ENCODE assay signal across 9 cellular contexts in the genomic region with DNA sequence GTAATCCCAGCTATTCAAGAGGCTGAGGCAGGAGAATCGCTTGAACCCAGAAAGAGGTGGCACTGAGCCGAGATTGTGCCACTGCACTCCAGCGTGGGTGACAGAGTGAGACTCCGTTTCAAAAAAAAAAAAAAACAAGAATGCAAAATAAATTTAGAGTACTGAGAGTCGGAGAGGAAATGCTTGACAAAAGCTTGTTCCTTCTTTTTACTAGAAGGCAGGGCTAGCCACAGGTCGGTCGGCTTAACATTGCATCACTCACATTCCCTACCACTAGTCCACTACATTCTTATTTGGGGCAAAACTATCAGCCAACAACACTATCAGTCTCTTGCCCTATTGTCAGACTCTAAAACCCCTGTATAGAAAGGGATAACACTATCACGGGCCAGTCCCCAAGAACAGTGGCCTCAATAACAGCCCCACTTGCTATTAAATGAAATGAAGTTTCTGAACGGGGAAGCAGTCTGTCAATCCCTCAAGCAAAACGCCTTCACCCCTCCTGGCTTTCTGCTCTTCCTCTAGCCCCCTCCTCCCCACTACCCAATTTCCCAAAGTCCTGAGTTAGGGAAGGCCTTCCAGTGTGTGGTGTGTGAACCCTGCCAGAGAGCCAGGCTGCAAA. TPM values are rescaled to one million over a fixed set of nuclear protein-coding genes. Genes with fewer than 3 reads are reported as not detected.
DNase-seq lines count a peak whose midpoint lies in the region; ATAC-seq, FAIRE-seq and TF ChIP-seq lines count a peak whose summit lies in the region.
"Had no signal": no experiment of that assay in that cellular context is flagged by ENCODE, and none has a peak within 500 bp of the region (broad histone marks: within the 10 kb centered on the region; RNA-seq: fewer than 3 reads in every experiment).

No MANE protein-coding gene starts in this region.

- CTCF ChIA-PET in H1 (lab: Charles Lee; ENCODE audit: partially characterized antibody) = interaction anchor here (0.6 to 4.2 kb wide), 16 partner anchors 7 to 416 kb away, joined by 3 to 89 read pairs (median 13); partner anchors contain the start of genes ANKRD52, COQ10A, SMARCC2 and ZC3H10

- H3K56ac ChIP-seq in H1 (replicated peaks; ENCODE audit: insufficient read length, low read depth, low read length) = peak overlapping the region; percentile 33

- peak overlapping the region; percentile 89 for H2BK5ac ChIP-seq in H1 (ENCODE audit: low read depth, low read length)

- H4K5ac ChIP-seq in H1 (ENCODE audit: insufficient read length, low read depth, low read length) = no peak overlapping the region

- H3K36me3 ChIP-seq in H1 (ENCODE audit: control insufficient read depth in 2 of 4, insufficient read depth in 4 of 4, low read length in 3 of 4) = peaks cover 0 to 8% (median 6%) of the 10 kb centered on the region in 4 experiments; a peak in 4 of 8 replicates

- peaks cover 0 to 30% of the 10 kb centered on the region in 2 experiments; a peak in 2 of 4 replicates for H3K79me2 ChIP-seq in H1 (ENCODE audit: control insufficient read depth in 1 of 2, insufficient read depth in 2 of 2, low read length in 2 of 2)

- no peak for TF ChIP-seq RAD21 in H1 (IDR thresholded peaks at IDR 0.05 in 1 of 2, conservative IDR thresholded peaks at IDR 0.05 in 1 of 2; ENCODE audit: low read depth in 2 of 2, low read length in 2 of 2)

- H3K27ac Mint-ChIP-seq in naive B cell = peak overlapping the region; percentile 100

- H3K18ac ChIP-seq in H1 (ENCODE audit: extremely low read depth, low read length) = peak overlapping the region; percentile 75; the same call in 1 of the 2 replicates

- H2BK15ac ChIP-seq in H1 (ENCODE audit: low read length) = no peak overlapping the region

- H2AK5ac ChIP-seq in H1 (ENCODE audit: low read depth, low read length) = peak overlapping the region; percentile 85; the same call in 1 of the 2 replicates

- peak overlapping the region; percentile 66 to 94 (median 74) for H3K9ac ChIP-seq in H1 (replicated peaks in 1 of 4; ENCODE audit: extremely low read depth in 1 of 4, low read depth in 3 of 4, low read length in 3 of 4)

- FAIRE-seq in H1 (lab: Jason Lieb, UNC) = no peak
- FAIRE-seq: colon had no signal

- POLR2A ChIA-PET in H1 (lab: Charles Lee; ENCODE audit: partially characterized antibody) = interaction anchor here (1.0 to 9.8 kb wide), 26 partner anchors 8 to 415 kb away, joined by 3 to 203 read pairs (median 11); partner anchors contain the start of genes ANKRD52, CNPY2, COQ10A and ESYT1

- H3K27me3 ChIP-seq in H1 (replicated peaks in 1 of 4; ENCODE audit: control insufficient read depth in 3 of 4, extremely low read depth in 1 of 4, insufficient read depth in 3 of 4, low read length in 3 of 4) = no peaks in the 10 kb centered on the region

- peaks cover 44 to 70% (median 56%) of the 10 kb centered on the region in 3 donors for H3K4me1 Mint-ChIP-seq in naive B cell

- peak overlapping the region; percentile 97 to 100 (median 99) for H3K4me3 Mint-ChIP-seq in naive B cell

- DNase-seq in NCI-H82 (lab: John Stamatoyannopoulos, UW) = peak; percentile 57
- no peak for DNase-seq in NCI-H82 treated with DMSO at 0.1 percent for 48 hours (lab: John Stamatoyannopoulos, UW; ENCODE audit: unreplicated experiment)
- DNase-seq in RKO (ENCODE audit: low spot score) = peak; percentile 46
- DNase-seq in H1 (ENCODE audit: low read depth in 1 of 2, low spot score in 2 of 2) = no peak
- DNase-seq in naive B cell = peak; percentile 77
- DNase-seq in activated gamma-delta T cell treated with Interleukin-2 at 50 U/mL for 16 hours = no peak
- DNase-seq in NCI-H1092 treated with DMSO at 0.1 percent for 48 hours (lab: John Stamatoyannopoulos, UW) = no peak

- 49% methylated on average over 9 of the region's 10 CpGs; no CpG with 5 or more reads in 1 of the 2 experiments for WGBS in H1 (ENCODE audit: extremely low coverage in 1 of 2, insufficient coverage in 1 of 2, insufficient read length in 1 of 2, insufficient replicate concordance in 2 of 2, low coverage in 1 of 2, low lambda C conversion rate in 2 of 2, missing lambda C conversion rate in 1 of 2), 2 experiments

- no peak overlapping the region for H2AFZ ChIP-seq in H1 (ENCODE audit: low read length)

- no peak overlapping the region for H3K4ac ChIP-seq in H1 (replicated peaks; ENCODE audit: insufficient read length, low read depth, low read length)

- H3K23ac ChIP-seq in H1 (ENCODE audit: insufficient read length) = no peak overlapping the region

- H3K27ac ChIP-seq in H1 (ENCODE audit: low read depth, low read length) = peak overlapping the region; percentile 86

- H3K79me1 ChIP-seq in H1 (ENCODE audit: low read depth, low read length) = peaks cover 8% of the 10 kb centered on the region

- H3K14ac ChIP-seq in H1 (ENCODE audit: insufficient read length) = no peak overlapping the region

- H3K36me3 Mint-ChIP-seq in naive B cell = peaks cover 4 to 8% of the 10 kb centered on the region in 2 donors

- H3K4me2 ChIP-seq in H1 (ENCODE audit: insufficient read depth in 1 of 2, low read depth in 2 of 2, low read length in 2 of 2) = peak overlapping the region; percentile 85 to 100

- no peak for TF ChIP-seq CTCF in H1 (IDR thresholded peaks at IDR 0.05; ENCODE audit: control extremely low read depth in 1 of 3, insufficient read depth in 1 of 3, low read depth in 1 of 3, low read length in 3 of 3)

- H2BK20ac ChIP-seq in H1 (ENCODE audit: low read length) = no peak overlapping the region

- TF ChIP-seq EP300 in H1 (IDR thresholded peaks at IDR 0.05; ENCODE audit: borderline replicate concordance in 1 of 2, low read depth in 2 of 2, low read length in 2 of 2) = no peak

- TF ChIP-seq POLR2A in H1 (IDR thresholded peaks at IDR 0.05; ENCODE audit: control extremely low read depth in 1 of 2, low read depth in 2 of 2, low read length in 2 of 2) = no peak
- no peak for TF ChIP-seq POLR2A in GM18505 (IDR thresholded peaks at IDR 0.05; ENCODE audit: borderline replicate concordance, extremely low read depth, insufficient read depth, insufficient read length)

- H3K9me3 Mint-ChIP-seq in naive B cell = no peaks in the 10 kb centered on the region

- H3K9me3 ChIP-seq in H1 (ENCODE audit: insufficient read depth in 2 of 2, low read depth in 1 of 2, low read length in 1 of 2) = no peaks in the 10 kb centered on the region

- H4K8ac ChIP-seq in H1 (ENCODE audit: extremely low read depth, insufficient read depth, low read length) = no peak overlapping the region

- peak overlapping the region; percentile 71; the same call in 1 of the 2 replicates for H2BK12ac ChIP-seq in H1 (ENCODE audit: low read depth, low read length)

- H3K4me1 ChIP-seq in H1 (replicated peaks in 1 of 4; ENCODE audit: control insufficient read depth in 3 of 4, insufficient read depth in 4 of 4, low read length in 3 of 4) = peaks cover 3 to 13% (median 6%) of the 10 kb centered on the region in 4 experiments; a peak in 6 of 7 replicates

- peaks cover 0 to 4% of the 10 kb centered on the region in 2 experiments for H4K20me1 ChIP-seq in H1 (replicated peaks in 1 of 2; ENCODE audit: control insufficient read depth in 1 of 2, insufficient read depth in 2 of 2, low read length in 2 of 2)

- H3K4me3 ChIP-seq in H1 (ENCODE audit: extremely low read depth in 1 of 4, insufficient read depth in 2 of 4, low read depth in 3 of 4, low read length in 4 of 4) = peak overlapping the region; percentile 67 to 94 (median 86)

- no peaks in the 10 kb centered on the region for H3K27me3 Mint-ChIP-seq in naive B cell

- peaks cover 22% of the 10 kb centered on the region for H3K23me2 ChIP-seq in H1 (ENCODE audit: low read depth, low read length)

- no peak overlapping the region for H4K91ac ChIP-seq in H1 (replicated peaks; ENCODE audit: insufficient read length, low read length)

- H2BK120ac ChIP-seq in H1 (replicated peaks; ENCODE audit: low read depth, low read length) = no peak overlapping the region

- ATAC-seq in naive B cell (ENCODE audit: low read depth in 2 of 2) (peak; percentile 49 to 52), GM18505 (IDR thresholded peaks at IDR 0.05; ENCODE audit: unreplicated experiment) (no peak)

RNA-seq across cellular contexts. Expression of gene RNF41, which starts 1.0 kb away (rescaled TPM):
- 55.0 and 55.5 TPM in 2 replicates for total RNA-seq in H1 (2021; fragmentation: NEBNext Ultra II Directional; extraction: Animal tissue kit (Norgen Biotek cat#: 25700))
- 98.6 and 127 TPM in 2 replicates for polyA plus RNA-seq in H1 (2011; rRNA removed)
- 95.6 TPM for polyA plus RNA-seq in H1 (2011; cell fraction: cytosol; rRNA removed)
- 124 TPM for polyA plus RNA-seq in H1 (2011; cell fraction: nucleus; rRNA removed)
- 48.0 to 59.3 TPM (median 52.6 TPM) in 4 replicates for polyA plus RNA-seq in H1 (2012, experiment 1 of 2)
- polyA plus RNA-seq in H1 (2012, experiment 2 of 2) = 50.1 TPM
- polyA plus RNA-seq in H1 (2013, experiment 1 of 2) = 36.2 TPM
- polyA plus RNA-seq in H1 (2013, experiment 2 of 2) = 36.3 TPM
- 296 and 367 TPM in 2 replicates for polyA minus RNA-seq in H1 (2011; rRNA and poly(A)+ RNA removed)
- polyA minus RNA-seq in H1 (2011; cell fraction: cytosol; rRNA and poly(A)+ RNA removed) = 92.4 TPM
- 94.9 TPM for polyA minus RNA-seq in H1 (2011; cell fraction: nucleus; rRNA and poly(A)+ RNA removed)
- polyA plus RNA-seq in naive B cell (ENCODE audit: low read depth in 6 of 6) = 100 to 1,000 TPM in 5 of 6 donors, 10 to 100 TPM in 1; 95.2 to 136 (median 109) TPM

RNA-seq across cellular contexts. Expression of gene NABP2, which starts 3.4 kb away (rescaled TPM):
- 56.1 and 58.1 TPM in 2 replicates for total RNA-seq in H1 (2021; fragmentation: NEBNext Ultra II Directional; extraction: Animal tissue kit (Norgen Biotek cat#: 25700))
- 59.8 and 67.5 TPM in 2 replicates for polyA plus RNA-seq in H1 (2011; rRNA removed)
- polyA plus RNA-seq in H1 (2011; cell fraction: cytosol; rRNA removed) = 71.4 TPM
- polyA plus RNA-seq in H1 (2011; cell fraction: nucleus; rRNA removed) = 29.7 TPM
- polyA plus RNA-seq in H1 (2012, experiment 1 of 2) = 58.0 to 64.0 TPM (median 61.5 TPM) in 4 replicates
- 60.6 TPM for polyA plus RNA-seq in H1 (2012, experiment 2 of 2)
- polyA plus RNA-seq in H1 (2013, experiment 1 of 2) = 31.7 TPM
- polyA plus RNA-seq in H1 (2013, experiment 2 of 2) = 32.1 TPM
- polyA minus RNA-seq in H1 (2011; rRNA and poly(A)+ RNA removed) = 34.2 and 41.0 TPM in 2 replicates
- polyA minus RNA-seq in H1 (2011; cell fraction: cytosol; rRNA and poly(A)+ RNA removed) = 17.3 TPM
- 9.0 TPM for polyA minus RNA-seq in H1 (2011; cell fraction: nucleus; rRNA and poly(A)+ RNA removed)
- polyA plus RNA-seq in naive B cell (ENCODE audit: low read depth in 6 of 6) = 1 to 10 TPM in 5 of 6 donors, under 1 TPM in 1; 0.73 to 5.7 (median 3.9) TPM

RNA-seq across cellular contexts. Expression of gene SLC39A5, which starts 9.1 kb away (rescaled TPM):
- 0.25 TPM in 1 of 2 replicates, not detected in the other for total RNA-seq in H1 (2021; fragmentation: NEBNext Ultra II Directional; extraction: Animal tissue kit (Norgen Biotek cat#: 25700))
- 0.27 and 0.75 TPM in 2 replicates for polyA plus RNA-seq in H1 (2011; rRNA removed)
- 0.48 TPM for polyA plus RNA-seq in H1 (2011; cell fraction: cytosol; rRNA removed)
- polyA plus RNA-seq in H1 (2011; cell fraction: nucleus; rRNA removed) = 2.7 TPM
- polyA plus RNA-seq in H1 (2012, experiment 1 of 2) = 0.27 to 0.88 TPM (median 0.51 TPM) in 3 of 4 replicates, not detected in the other
- 0.24 TPM for polyA plus RNA-seq in H1 (2012, experiment 2 of 2)
- polyA plus RNA-seq in H1 (2013, experiment 1 of 2) = 0.04 TPM
- 0.09 TPM for polyA plus RNA-seq in H1 (2013, experiment 2 of 2)
- polyA minus RNA-seq in H1 (2011; rRNA and poly(A)+ RNA removed) = 0.47 TPM in 1 of 2 replicates, not detected in the other
- polyA minus RNA-seq in H1 (2011; cell fraction: cytosol; rRNA and poly(A)+ RNA removed) = not detected
- polyA minus RNA-seq in H1 (2011; cell fraction: nucleus; rRNA and poly(A)+ RNA removed) = not detected
- polyA plus RNA-seq in naive B cell (ENCODE audit: low read depth in 6 of 6) = not detected

RNA-seq across cellular contexts. Expression of gene SMARCC2, which starts 31.4 kb away (rescaled TPM):
- total RNA-seq in H1 (2021; fragmentation: NEBNext Ultra II Directional; extraction: Animal tissue kit (Norgen Biotek cat#: 25700)) = 66.3 and 78.5 TPM in 2 replicates
- polyA plus RNA-seq in H1 (2011; rRNA removed) (33.9 and 40.5 TPM in 2 replicates), naive B cell (ENCODE audit: low read depth in 6 of 6) (100 to 1,000 TPM in 1 of 6 donors, 10 to 100 TPM in 5; 33.3 to 112 (median 64.8) TPM)
- polyA plus RNA-seq in H1 (2011; cell fraction: cytosol; rRNA removed) = 51.0 TPM
- polyA plus RNA-seq in H1 (2011; cell fraction: nucleus; rRNA removed) = 228 TPM
- 57.2 to 72.0 TPM (median 67.2 TPM) in 4 replicates for polyA plus RNA-seq in H1 (2012, experiment 1 of 2)
- polyA plus RNA-seq in H1 (2012, experiment 2 of 2) = 14.3 TPM
- polyA plus RNA-seq in H1 (2013, experiment 1 of 2) = 52.9 TPM
- polyA plus RNA-seq in H1 (2013, experiment 2 of 2) = 49.6 TPM
- polyA minus RNA-seq in H1 (2011; rRNA and poly(A)+ RNA removed) = 78.3 and 80.3 TPM in 2 replicates
- polyA minus RNA-seq in H1 (2011; cell fraction: cytosol; rRNA and poly(A)+ RNA removed) = 28.9 TPM
- polyA minus RNA-seq in H1 (2011; cell fraction: nucleus; rRNA and poly(A)+ RNA removed) = 139 TPM

RNA-seq across cellular contexts. Expression of gene ANKRD52, which starts 37.5 kb away (rescaled TPM):
- total RNA-seq in H1 (2021; fragmentation: NEBNext Ultra II Directional; extraction: Animal tissue kit (Norgen Biotek cat#: 25700)) = 34.1 and 36.3 TPM in 2 replicates
- polyA plus RNA-seq in H1 (2011; rRNA removed) (14.0 and 20.7 TPM in 2 replicates), naive B cell (ENCODE audit: low read depth in 6 of 6) (10 to 100 TPM in 3 of 6 donors, 1 to 10 TPM in 3; 2.3 to 13.2 (median 8.0) TPM)
- polyA plus RNA-seq in H1 (2011; cell fraction: cytosol; rRNA removed) = 14.1 TPM
- 74.8 TPM for polyA plus RNA-seq in H1 (2011; cell fraction: nucleus; rRNA removed)
- 19.5 to 26.6 TPM (median 22.1 TPM) in 4 replicates for polyA plus RNA-seq in H1 (2012, experiment 1 of 2)
- polyA plus RNA-seq in H1 (2012, experiment 2 of 2) = 14.4 TPM
- 15.3 TPM for polyA plus RNA-seq in H1 (2013, experiment 1 of 2)
- polyA plus RNA-seq in H1 (2013, experiment 2 of 2) = 14.7 TPM
- polyA minus RNA-seq in H1 (2011; rRNA and poly(A)+ RNA removed) = 20.7 and 30.8 TPM in 2 replicates
- 14.5 TPM for polyA minus RNA-seq in H1 (2011; cell fraction: cytosol; rRNA and poly(A)+ RNA removed)
- 20.3 TPM for polyA minus RNA-seq in H1 (2011; cell fraction: nucleus; rRNA and poly(A)+ RNA removed)

Comparison
In these comparisons a context has a peak if more than half of its experiments do, and no peak if none do; other contexts are left out.
1. DNase-seq: peak in NCI-H82 (single experiment), RKO (single experiment) and naive B cell (single experiment); none in NCI-H82 treated with DMSO at 0.1 percent for 48 hours (single experiment), H1 (0 of 2), activated gamma-delta T cell treated with Interleukin-2 at 50 U/mL for 16 hours (single experiment) and NCI-H1092 treated with DMSO at 0.1 percent for 48 hours (single experiment).
2. RNA of gene NABP2, which starts 3.4 kb away (polyA plus RNA-seq): 29.7 to 71.4 TPM in H1; 0.73 to 5.7 TPM in naive B cell; every median in the first group is over 4 times any median in the second.